21 cellular contexts compared by ENCODE assay signal in the genomic region with DNA sequence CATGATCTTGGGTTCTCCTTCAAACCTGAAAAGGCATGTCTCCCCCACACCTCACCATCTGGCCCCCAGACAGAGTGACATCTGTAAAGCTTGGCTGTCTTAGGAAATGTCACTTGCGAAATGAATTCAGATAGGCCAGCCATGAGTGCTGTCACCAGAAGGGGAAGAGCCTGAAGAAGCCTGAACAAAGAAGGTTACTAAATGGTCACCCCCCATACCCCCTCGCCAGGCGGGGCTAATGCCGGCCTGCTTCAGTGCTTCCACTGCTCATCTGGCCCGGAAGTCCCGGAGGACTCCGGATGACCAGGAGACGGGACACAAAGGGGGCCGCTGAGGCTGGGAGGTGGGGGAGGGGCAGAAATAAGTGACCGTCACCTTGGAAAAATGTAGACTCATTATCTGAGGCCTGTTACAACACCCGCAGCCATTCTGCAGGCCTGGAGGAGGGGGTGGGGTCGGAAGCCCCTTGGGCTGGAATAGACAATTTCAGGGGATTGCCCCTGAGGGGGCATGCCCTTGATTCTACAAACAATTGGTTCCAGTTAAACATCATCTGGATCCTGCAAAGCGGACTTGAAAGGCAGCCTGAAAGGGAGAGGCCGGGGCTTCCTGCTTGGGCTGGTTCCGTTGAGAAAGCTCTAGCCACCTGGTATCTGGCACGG. TPM values are rescaled to one million over a fixed set of nuclear protein-coding genes. Genes with fewer than 3 reads are reported as not detected.
DNase-seq lines count a peak whose midpoint lies in the region; ATAC-seq and TF ChIP-seq lines count a peak whose summit lies in the region.
"Had no signal": no experiment of that assay in that cellular context is flagged by ENCODE, and none has a peak within 500 bp of the region (broad histone marks: within the 10 kb centered on the region; RNA-seq: fewer than 3 reads in every experiment).

No MANE protein-coding gene starts in this region.

- DNase-seq in cardiac septum (ENCODE audit: low spot score) (peak; percentile 72), heart left ventricle (no peak), WERI-Rb-1 (peak; percentile 66), type B pancreatic cell (ENCODE audit: extremely low spot score, unreplicated experiment) (no peak), PC-9 (no peak)
- DNase-seq in activated T-helper 2 cell treated with anti-CD3 and anti-CD28 coated beads, Interferon-gamma antibody, Interleukin-2, Interleukin-4, amounts not matched to agents 10 μg/mL and 5 μg/mL and 100 μg/mL, durations not matched to agents 14 hours and 24 hours and 36 hours (ENCODE audit: low spot score), result no peak
- no peak for DNase-seq in effector CD4-positive, alpha-beta T cell
- DNase-seq: caudate nucleus; CD4-positive, CD25-positive, alpha-beta regulatory T cell; DMS79; esophagus squamous epithelium; NCI-H1694; NCI-H510A; SJCRH30; stimulated activated CD4-positive, alpha-beta T cell treated with anti-CD3 and anti-CD28 coated beads, Interleukin-15, amount 100 ng/mL, for 24 hours; tibial artery had no signal

- H3K36me3 ChIP-seq in heart left ventricle, result peaks cover 0 to 97% (median 84%) of the 10 kb centered on the region in 9 donors
- peaks cover 80% of the 10 kb centered on the region for H3K36me3 ChIP-seq in WERI-Rb-1
- H3K36me3 ChIP-seq in PC-9 (ENCODE audit: low read depth), result peaks cover 39% of the 10 kb centered on the region; the same call in 1 of the 2 replicates

- H3K4me3 ChIP-seq in heart left ventricle, result no peak overlapping the region
- H3K4me3 ChIP-seq in WERI-Rb-1 (ENCODE audit: low read depth, low read length), result peak overlapping the region; percentile 19
- no peak overlapping the region for H3K4me3 ChIP-seq in PC-9
- H3K4me3 ChIP-seq: A549, esophagus squamous epithelium, SJCRH30, tibial artery had no signal

- H3K27me3 ChIP-seq in heart left ventricle, result no peaks in the 10 kb centered on the region
- no peaks in the 10 kb centered on the region for H3K27me3 ChIP-seq in WERI-Rb-1 (ENCODE audit: insufficient read depth, low read depth, severe bottlenecking)
- no peaks in the 10 kb centered on the region for H3K27me3 ChIP-seq in PC-9 (ENCODE audit: insufficient read depth, low read depth)
- H3K27me3 ChIP-seq: esophagus squamous epithelium, SJCRH30, tibial artery had no signal

- no peak overlapping the region for H2AFZ ChIP-seq in PC-9

- BruUV-seq in PC-9 (replicated peaks; lab: Mats Ljungman, UMichigan), result no TSS peak

- CTCF ChIA-PET in PC-9 (lab: Charles Lee), result no interaction called here

- TF ChIP-seq CTCF in heart left ventricle (IDR thresholded peaks at IDR 0.05), result no peak
- no peak for TF ChIP-seq CTCF in WERI-Rb-1 (IDR thresholded peaks at IDR 0.05; ENCODE audit: low read depth, low read length)
- no peak for TF ChIP-seq CTCF in nephron (IDR thresholded peaks at IDR 0.05; ENCODE audit: unreplicated experiment in 3 of 3)
- TF ChIP-seq CTCF in type B pancreatic cell (conservative IDR thresholded peaks at IDR 0.05), result no peak
- TF ChIP-seq CTCF in PC-9 (conservative IDR thresholded peaks at IDR 0.05), result no peak

- H3K27me3 Mint-ChIP-seq in nephron (ENCODE audit: low read depth) (no peaks in the 10 kb centered on the region), type B pancreatic cell (no peaks in the 10 kb centered on the region)
- H3K27me3 Mint-ChIP-seq in activated T-helper 2 cell treated with anti-CD3 and anti-CD28 coated beads, Interferon-gamma antibody, Interleukin-2, Interleukin-4, amounts not matched to agents 10 μg/mL and 5 μg/mL and 100 μg/mL, durations not matched to agents 14 hours and 24 hours and 36 hours (ENCODE audit: low read depth), result no peaks in the 10 kb centered on the region
- H3K27me3 Mint-ChIP-seq: CD4-positive, CD25-positive, alpha-beta regulatory T cell had no signal

- no peaks in the 10 kb centered on the region for H3K79me2 ChIP-seq in PC-9 (ENCODE audit: low read depth)

- H3K27ac ChIP-seq in heart left ventricle (no peak overlapping the region), WERI-Rb-1 (peak overlapping the region; percentile 95), PC-9 (no peak overlapping the region)
- H3K27ac ChIP-seq: A549, esophagus squamous epithelium, SJCRH30, tibial artery had no signal

- peak overlapping the region; percentile 53 to 90 (median 71) for H3K27ac Mint-ChIP-seq in nephron
- peak overlapping the region; percentile 71 for H3K27ac Mint-ChIP-seq in type B pancreatic cell
- no peak overlapping the region for H3K27ac Mint-ChIP-seq in activated T-helper 2 cell treated with anti-CD3 and anti-CD28 coated beads, Interferon-gamma antibody, Interleukin-2, Interleukin-4, amounts not matched to agents 10 μg/mL and 5 μg/mL and 100 μg/mL, durations not matched to agents 14 hours and 24 hours and 36 hours
- H3K27ac Mint-ChIP-seq: CD4-positive, CD25-positive, alpha-beta regulatory T cell; stimulated activated effector memory CD8-positive, alpha-beta T cell treated with anti-CD3 and anti-CD28 coated beads, Interleukin-12 subunit alpha, Interleukin-12 subunit beta, amount 100 ng/mL, for 72 hours; T-helper 2 cell treated with Interferon-gamma antibody and Interleukin-4, amounts not matched to agents 5 μg/mL and 100 μg/mL, for 36 hours had no signal

- H3K4me2 ChIP-seq in PC-9, result no peak overlapping the region
- H3K4me2 ChIP-seq: A549 had no signal

- no peaks in the 10 kb centered on the region for H3K9me2 ChIP-seq in PC-9 (ENCODE audit: insufficient read depth)

- H3F3A ChIP-seq in PC-9 (ENCODE audit: insufficient read depth, low read depth), result peaks cover 29% of the 10 kb centered on the region; the same call in 1 of the 2 replicates

- peaks cover 0 to 8% (median 0%) of the 10 kb centered on the region in 12 donors for H3K4me1 ChIP-seq in heart left ventricle
- H3K4me1 ChIP-seq in PC-9 (replicated peaks; ENCODE audit: insufficient read depth), result no peaks in the 10 kb centered on the region
- H3K4me1 ChIP-seq: A549, esophagus squamous epithelium, SJCRH30, tibial artery had no signal

- no peaks in the 10 kb centered on the region for H3K9me3 Mint-ChIP-seq in nephron
- no peaks in the 10 kb centered on the region for H3K9me3 Mint-ChIP-seq in type B pancreatic cell
- H3K9me3 Mint-ChIP-seq in activated T-helper 2 cell treated with anti-CD3 and anti-CD28 coated beads, Interferon-gamma antibody, Interleukin-2, Interleukin-4, amounts not matched to agents 10 μg/mL and 5 μg/mL and 100 μg/mL, durations not matched to agents 14 hours and 24 hours and 36 hours, result no peaks in the 10 kb centered on the region
- H3K9me3 Mint-ChIP-seq: CD4-positive, CD25-positive, alpha-beta regulatory T cell; stimulated activated effector memory CD8-positive, alpha-beta T cell treated with anti-CD3 and anti-CD28 coated beads, Interleukin-12 subunit alpha, Interleukin-12 subunit beta, amount 100 ng/mL, for 72 hours; T-helper 2 cell treated with Interferon-gamma antibody and Interleukin-4, amounts not matched to agents 5 μg/mL and 100 μg/mL, for 36 hours had no signal

- no peaks in the 10 kb centered on the region for H4K20me1 ChIP-seq in PC-9 (ENCODE audit: insufficient read depth)

- H3K9me3 ChIP-seq in heart left ventricle (no peaks in the 10 kb centered on the region), WERI-Rb-1 (ENCODE audit: severe bottlenecking) (no peaks in the 10 kb centered on the region), PC-9 (ENCODE audit: insufficient read depth, low read depth) (no peaks in the 10 kb centered on the region)
- H3K9me3 ChIP-seq: A549, esophagus squamous epithelium, SJCRH30, tibial artery had no signal

- H3K4me1 Mint-ChIP-seq in nephron, result peaks cover 20% of the 10 kb centered on the region
- peaks cover 25% of the 10 kb centered on the region for H3K4me1 Mint-ChIP-seq in type B pancreatic cell (ENCODE audit: unreplicated experiment)
- H3K4me1 Mint-ChIP-seq in activated T-helper 2 cell treated with anti-CD3 and anti-CD28 coated beads, Interferon-gamma antibody, Interleukin-2, Interleukin-4, amounts not matched to agents 10 μg/mL and 5 μg/mL and 100 μg/mL, durations not matched to agents 14 hours and 24 hours and 36 hours (ENCODE audit: low read depth), result no peaks in the 10 kb centered on the region
- H3K4me1 Mint-ChIP-seq: stimulated activated effector memory CD8-positive, alpha-beta T cell treated with anti-CD3 and anti-CD28 coated beads, Interleukin-12 subunit alpha, Interleukin-12 subunit beta, amount 100 ng/mL, for 72 hours had no signal

- POLR2A ChIA-PET in PC-9 (lab: Charles Lee; ENCODE audit: unreplicated experiment), result no interaction called here

- TF ChIP-seq POLR2A in heart left ventricle (IDR thresholded peaks at IDR 0.05), result no peak

- H3K36me3 Mint-ChIP-seq in nephron (ENCODE audit: low read depth) (peaks cover 45% of the 10 kb centered on the region), type B pancreatic cell (peaks cover 29% of the 10 kb centered on the region)
- peaks cover 72% of the 10 kb centered on the region for H3K36me3 Mint-ChIP-seq in activated T-helper 2 cell treated with anti-CD3 and anti-CD28 coated beads, Interferon-gamma antibody, Interleukin-2, Interleukin-4, amounts not matched to agents 10 μg/mL and 5 μg/mL and 100 μg/mL, durations not matched to agents 14 hours and 24 hours and 36 hours (ENCODE audit: low read depth)

- intact Hi-C loops in cardiac septum (cut with DNase I), result no loop called here
- intact Hi-C loops in heart left ventricle (cut with DNase I), result no loop called here
- intact Hi-C loops in activated T-helper 2 cell treated with anti-CD3 and anti-CD28 coated beads, Interferon-gamma antibody, Interleukin-2, Interleukin-4, amounts not matched to agents 10 μg/mL and 5 μg/mL and 100 μg/mL, durations not matched to agents 14 hours and 24 hours and 36 hours (cut with micrococcal nuclease), result no loop called here
- intact Hi-C loops in PC-9 (cut with micrococcal nuclease; ENCODE audit: unreplicated experiment), result loop anchor here (5.0 kb wide), 1 partner anchor 319 kb away; no protein-coding TSS in a partner anchor

- no peak overlapping the region for H3K4me3 Mint-ChIP-seq in nephron
- H3K4me3 Mint-ChIP-seq in type B pancreatic cell, result peak overlapping the region; percentile 14
- no peak overlapping the region for H3K4me3 Mint-ChIP-seq in activated T-helper 2 cell treated with anti-CD3 and anti-CD28 coated beads, Interferon-gamma antibody, Interleukin-2, Interleukin-4, amounts not matched to agents 10 μg/mL and 5 μg/mL and 100 μg/mL, durations not matched to agents 14 hours and 24 hours and 36 hours (ENCODE audit: low read depth)
- H3K4me3 Mint-ChIP-seq: CD4-positive, CD25-positive, alpha-beta regulatory T cell; stimulated activated effector memory CD8-positive, alpha-beta T cell treated with anti-CD3 and anti-CD28 coated beads, Interleukin-12 subunit alpha, Interleukin-12 subunit beta, amount 100 ng/mL, for 72 hours; T-helper 2 cell treated with Interferon-gamma antibody and Interleukin-4, amounts not matched to agents 5 μg/mL and 100 μg/mL, for 36 hours had no signal

- WGBS in heart left ventricle, 4 donors, result 81 to 88% (median 86%) methylated on average over 16 of the region's 16 CpGs

- no peak for ATAC-seq in heart left ventricle
- ATAC-seq: activated CD4-positive, CD25-positive, alpha-beta regulatory T cell treated with anti-CD3 and anti-CD28 coated beads, Interleukin-2, amount 50 U/mL, for 24 hours; stimulated activated effector memory CD8-positive, alpha-beta T cell treated with anti-CD3 and anti-CD28 coated beads, Interleukin-12 subunit alpha, Interleukin-12 subunit beta, amount 100 ng/mL, for 72 hours had no signal

RNA-seq across cellular contexts. Expression of a gene that starts 43.2 kb away (rescaled TPM):
- total RNA-seq in cardiac septum, result 23.2 TPM
- total RNA-seq in heart left ventricle, result 10 to 100 TPM; 14.5 to 27.1 (median 21.2) TPM
- 10 to 100 TPM; 16.3 to 21.1 TPM for polyA plus RNA-seq in heart left ventricle
- total RNA-seq in type B pancreatic cell (ENCODE audit: low replicate concordance), result 46.9 and 63.5 TPM in 2 replicates
- total RNA-seq in activated T-helper 2 cell treated with anti-CD3 and anti-CD28 coated beads, Interferon-gamma antibody, Interleukin-2, Interleukin-4, amounts not matched to agents 10 μg/mL and 5 μg/mL and 100 μg/mL, durations not matched to agents 14 hours and 24 hours and 36 hours, result 124 and 125 TPM in 2 replicates
- 53.2 and 62.3 TPM in 2 replicates for total RNA-seq in PC-9 (2021)

Comparison
In these comparisons a context has a peak if more than half of its experiments do, and no peak if none do; other contexts are left out.
1. DNase-seq: peak in cardiac septum (single experiment) and WERI-Rb-1 (single experiment); none in heart left ventricle (0 of 5), type B pancreatic cell (single experiment), activated T-helper 2 cell treated with anti-CD3 and anti-CD28 coated beads, Interferon-gamma antibody, Interleukin-2, Interleukin-4, amounts not matched to agents 10 μg/mL and 5 μg/mL and 100 μg/mL, durations not matched to agents 14 hours and 24 hours and 36 hours (single experiment), effector CD4-positive, alpha-beta T cell (single experiment) and PC-9 (0 of 2).